In the genomic region with DNA sequence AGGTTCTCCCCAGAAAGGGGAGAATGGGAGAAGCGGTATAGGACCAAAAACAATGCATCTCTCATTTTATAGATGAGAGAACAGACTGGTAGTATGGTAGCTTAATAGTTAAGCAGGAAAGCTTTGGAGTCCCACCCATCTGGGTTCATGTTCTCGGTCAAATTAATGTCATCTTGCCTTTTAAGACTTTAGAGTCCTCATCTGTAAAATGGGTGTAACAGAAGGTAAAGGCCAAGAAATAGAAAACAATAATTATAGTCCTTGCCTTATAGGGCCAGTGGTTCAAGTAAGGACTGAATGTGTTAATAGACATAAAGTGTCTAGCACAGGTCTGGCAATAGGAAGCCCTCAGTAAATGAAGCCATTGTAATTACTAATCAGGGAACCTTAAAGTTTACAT, we compare ENCODE assay signal across 38 cellular contexts. TPM values are rescaled to one million over a fixed set of nuclear protein-coding genes. Genes with fewer than 3 reads are reported as not detected.
"Had no signal": no experiment of that assay in that cellular context is flagged by ENCODE, and none has a peak within 500 bp of the region (broad histone marks: within the 10 kb centered on the region; RNA-seq: fewer than 3 reads in every experiment).

No MANE protein-coding gene starts in this region.

- H3K4me3 ChIP-seq: MG63 had no signal

- H3K27ac ChIP-seq: KMS-11 had no signal

- H3K9ac ChIP-seq: KMS-11 had no signal

- H3K9me3 ChIP-seq: MG63 had no signal

- H3K4me2 ChIP-seq: KMS-11 had no signal

- DNase-seq: Karpas-422, Kasumi-1, MG63, MM.1S, MV-4-11, NCI-H1048, NCI-H1092, NCI-H1092 treated with DMSO at 0.1 percent for 48 hours, NCI-H1105, NCI-H1105 treated with DMSO at 0.1 percent for 48 hours, NCI-H1417, NCI-H1417 treated with DMSO at 0.1 percent for 48 hours, NCI-H1436, NCI-H1436 treated with DMSO at 0.1 percent for 48 hours, NCI-H146, NCI-H1694, NCI-H1694 treated with DMSO at 0.1 percent for 48 hours, NCI-H187, NCI-H187 treated with DMSO at 0.1 percent for 48 hours, NCI-H1930, NCI-H2029, NCI-H2029 treated with DMSO at 0.1 percent for 48 hours, NCI-H2081, NCI-H2081 treated with DMSO at 0.1 percent for 48 hours, NCI-H2107, NCI-H2171, NCI-H2171 treated with DMSO at 0.1 percent for 48 hours, NCI-H2227 treated with DMSO at 0.1 percent for 48 hours, NCI-H226, NCI-H345, NCI-H446, NCI-H446 treated with DMSO at 0.1 percent for 48 hours, NCI-H510A, NCI-H510A treated with DMSO at 0.1 percent for 48 hours had no signal

- H3K27me3 ChIP-seq: MG63 had no signal

RNA-seq across cellular contexts. Expression of a gene that starts 51.4 kb away (rescaled TPM):
- total RNA-seq: M059J, MCF 10A, NCI-H460 had no signal
